ENCODE assay signal across 8 cellular contexts in genomic region chr15:40115670-40116093, GRCh38. TPM values are rescaled to one million over a fixed set of nuclear protein-coding genes. Genes with fewer than 3 reads are reported as not detected.
DNase-seq lines count a peak whose midpoint lies in the region; ATAC-seq, FAIRE-seq and TF ChIP-seq lines count a peak whose summit lies in the region.

No MANE protein-coding gene starts in this region.

- peaks cover 0 to 5% of the 10 kb centered on the region in 2 donors for H3K9me3 Mint-ChIP-seq in activated naive CD4-positive, alpha-beta T cell treated with anti-CD3 and anti-CD28 coated beads, Interleukin-2, amount 50 U/mL, for 72 hours
- no peaks in the 10 kb centered on the region for H3K9me3 Mint-ChIP-seq in nephron

- H3K27me3 Mint-ChIP-seq in nephron (ENCODE audit: low read depth): peaks cover 4% of the 10 kb centered on the region

- no peak for TF ChIP-seq CTCF in nephron (IDR thresholded peaks at IDR 0.05; ENCODE audit: unreplicated experiment in 3 of 3)

- H3K4me1 Mint-ChIP-seq in nephron: peaks cover 17% of the 10 kb centered on the region

- peak; percentile 90 for ATAC-seq in HG02642 (IDR thresholded peaks at IDR 0.05; ENCODE audit: poor library complexity, unreplicated experiment)
- ATAC-seq in activated naive CD4-positive, alpha-beta T cell treated with anti-CD3 and anti-CD28 coated beads, Interleukin-2, amount 50 U/mL, for 72 hours: peak; percentile 84 to 93

- TF ChIP-seq POLR2A in H54 (IDR thresholded peaks at IDR 0.05; ENCODE audit: low read depth, low read length): no peak

- H3K4me3 Mint-ChIP-seq in nephron: no peak overlapping the region

- no peaks in the 10 kb centered on the region for H3K36me3 Mint-ChIP-seq in activated naive CD4-positive, alpha-beta T cell treated with anti-CD3 and anti-CD28 coated beads, Interleukin-2, amount 50 U/mL, for 72 hours
- H3K36me3 Mint-ChIP-seq in nephron (ENCODE audit: low read depth): no peaks in the 10 kb centered on the region

- DNase-seq in activated gamma-delta T cell treated with Interleukin-2 at 50 U/mL for 16 hours (peak; percentile 34), activated gamma-delta T cell (lab: John Stamatoyannopoulos, UW) (no peak), MV-4-11 (lab: John Stamatoyannopoulos, UW) (peak; percentile 98), EL (no peak), H54 (ENCODE audit: insufficient read length, low spot score) (no peak)
- DNase-seq in activated naive CD4-positive, alpha-beta T cell treated with anti-CD3 and anti-CD28 coated beads, Interleukin-2, amount 50 U/mL, for 72 hours (ENCODE audit: low spot score in 2 of 2): no peak

- no peak for FAIRE-seq in H54 (lab: Jason Lieb, UNC)

- peak overlapping the region; percentile 14 to 92 for H3K27ac Mint-ChIP-seq in activated naive CD4-positive, alpha-beta T cell treated with anti-CD3 and anti-CD28 coated beads, Interleukin-2, amount 50 U/mL, for 72 hours
- H3K27ac Mint-ChIP-seq in nephron: peak overlapping the region in 2 of 3 experiments; percentile 58 to 70

RNA-seq across cellular contexts. Expression of gene BMF, which starts 7.0 kb away (rescaled TPM):
- 10 to 100 TPM; 10.8 to 11.6 TPM for total RNA-seq in activated naive CD4-positive, alpha-beta T cell treated with anti-CD3 and anti-CD28 coated beads, Interleukin-2, amount 50 U/mL, for 72 hours

RNA-seq across cellular contexts. Expression of gene BUB1B, which starts 45.2 kb away (rescaled TPM):
- total RNA-seq in activated naive CD4-positive, alpha-beta T cell treated with anti-CD3 and anti-CD28 coated beads, Interleukin-2, amount 50 U/mL, for 72 hours: 100 to 1,000 TPM in 1 of 2 donors, 10 to 100 TPM in 1; 98.9 to 141 TPM

Comparison
In these comparisons a context has a peak if more than half of its experiments do, and no peak if none do; other contexts are left out.
1. DNase-seq: peak in activated gamma-delta T cell treated with Interleukin-2 at 50 U/mL for 16 hours (single experiment) and MV-4-11 (single experiment); none in activated gamma-delta T cell (single experiment), activated naive CD4-positive, alpha-beta T cell treated with anti-CD3 and anti-CD28 coated beads, Interleukin-2, amount 50 U/mL, for 72 hours (0 of 2), EL (single experiment) and H54 (single experiment).